Comparison of ENCODE assay signal across 8 cellular contexts in the genomic region with DNA sequence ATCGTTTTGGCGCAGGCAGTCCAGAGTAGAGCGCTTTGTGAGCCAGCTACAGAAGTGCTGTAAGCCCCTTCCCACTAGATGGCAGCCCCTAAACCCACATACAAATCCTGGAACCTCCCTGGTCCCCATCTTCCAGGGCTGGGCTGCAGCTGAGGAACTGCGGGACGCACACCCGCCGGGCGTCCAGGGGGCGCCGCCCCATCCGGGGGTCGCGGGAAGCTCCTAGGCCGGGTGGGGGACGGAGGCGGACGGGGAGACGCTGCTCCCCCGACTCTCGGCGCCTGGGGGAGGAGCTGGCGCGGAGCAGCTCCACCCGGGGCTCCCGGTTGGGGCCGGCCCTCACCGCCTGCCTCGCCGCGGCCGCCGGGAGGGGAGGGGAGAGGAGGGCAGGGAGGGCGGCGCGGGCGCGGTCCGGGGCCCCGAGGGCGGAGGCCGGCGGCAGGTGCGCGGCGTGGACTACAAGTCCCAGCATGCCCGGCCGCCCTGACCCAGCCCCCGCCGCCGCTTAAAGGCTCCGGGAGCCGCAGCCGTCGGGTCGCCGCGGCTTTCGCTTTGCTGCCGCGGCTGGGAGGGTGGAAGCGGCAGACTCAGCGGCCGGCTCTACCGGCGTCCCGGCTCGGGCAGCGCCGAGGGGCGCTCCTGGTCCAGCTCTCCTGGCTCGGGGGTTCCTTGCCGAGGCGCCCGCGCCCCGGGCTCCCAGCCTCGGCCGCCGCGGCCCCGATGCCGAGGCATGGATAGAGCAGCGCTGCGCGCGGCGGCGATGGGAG. TPM values are rescaled to one million over a fixed set of nuclear protein-coding genes. Genes with fewer than 3 reads are reported as not detected.
DNase-seq lines count a peak whose midpoint lies in the region; ATAC-seq and TF ChIP-seq lines count a peak whose summit lies in the region.

TSS of gene KSR1 (plus strand) at position 535 of the 767 bp plus-strand sequence. CDS start at position 731, 196 bp downstream.

- DNase-seq in NCI-H2029 (lab: John Stamatoyannopoulos, UW) (peak; percentile 58), NCI-H2029 treated with DMSO at 0.1 percent for 48 hours (lab: John Stamatoyannopoulos, UW) (no peak), NCI-H2196 treated with DMSO at 0.1 percent for 48 hours (lab: John Stamatoyannopoulos, UW; ENCODE audit: unreplicated experiment) (peak; percentile 15), kidney epithelial cell (ENCODE audit: low read depth) (no peak)
- peak; percentile 52 to 64 for DNase-seq in central memory CD8-positive, alpha-beta T cell (ENCODE audit: low spot score in 2 of 2)
- peak; percentile 91 for DNase-seq in stimulated activated CD4-positive, alpha-beta T cell treated with anti-CD3 and anti-CD28 coated beads, Interleukin-15, amount 100 ng/mL, for 24 hours

- no peaks in the 10 kb centered on the region for H3K27me3 Mint-ChIP-seq in central memory CD8-positive, alpha-beta T cell

- peak within 1 kb of the TSS; percentile 88 for H3K27ac Mint-ChIP-seq in central memory CD8-positive, alpha-beta T cell (ENCODE audit: low read depth)

- H3K27me3 ChIP-seq in kidney epithelial cell (ENCODE audit: control insufficient read depth, insufficient read depth, low read length): no peaks in the 10 kb centered on the region

- H3K9me3 Mint-ChIP-seq in central memory CD8-positive, alpha-beta T cell: no peaks in the 10 kb centered on the region

- peaks cover 17% of the 10 kb centered on the region for H3K4me1 Mint-ChIP-seq in central memory CD8-positive, alpha-beta T cell

- peak within 1 kb of the TSS; percentile 53 for H3K4me3 ChIP-seq in kidney epithelial cell (ENCODE audit: low read depth, low read length)

- ATAC-seq in HG02973 (IDR thresholded peaks at IDR 0.05; ENCODE audit: unreplicated experiment): peak; percentile 86
- peak; percentile 96 to 97 for ATAC-seq in activated CD4-positive, CD25-positive, alpha-beta regulatory T cell treated with anti-CD3 and anti-CD28 coated beads, Interleukin-2, amount 50 U/mL, for 24 hours
- ATAC-seq in central memory CD8-positive, alpha-beta T cell (replicated peaks; ENCODE audit: extremely low read depth, poor library complexity, severe bottlenecking): peak; percentile 91

- no peaks in the 10 kb centered on the region for H3K36me3 ChIP-seq in kidney epithelial cell (ENCODE audit: control insufficient read depth, insufficient read depth, low read length)

- TF ChIP-seq CTCF in kidney epithelial cell (IDR thresholded peaks at IDR 0.05; ENCODE audit: insufficient read depth, low read length, poor library complexity, severe bottlenecking): peak; percentile 57

- H3K36me3 Mint-ChIP-seq in central memory CD8-positive, alpha-beta T cell (ENCODE audit: insufficient read depth): peaks cover 3% of the 10 kb centered on the region

- peak within 1 kb of the TSS; percentile 97 for H3K4me3 Mint-ChIP-seq in central memory CD8-positive, alpha-beta T cell

RNA-seq across cellular contexts. Expression of gene KSR1, which starts in this region (rescaled TPM):
- 11.2 and 14.9 TPM in 2 replicates for total RNA-seq in kidney epithelial cell

Comparison
In these comparisons a context has a peak if more than half of its experiments do, and no peak if none do; other contexts are left out.
1. DNase-seq: peak in NCI-H2029 (single experiment), NCI-H2196 treated with DMSO at 0.1 percent for 48 hours (single experiment), central memory CD8-positive, alpha-beta T cell (2 of 2) and stimulated activated CD4-positive, alpha-beta T cell treated with anti-CD3 and anti-CD28 coated beads, Interleukin-15, amount 100 ng/mL, for 24 hours (single experiment); none in NCI-H2029 treated with DMSO at 0.1 percent for 48 hours (single experiment) and kidney epithelial cell (single experiment).
2. Peak in every context shown above with its lines, with median percentiles within 50 percentile points of each other: ATAC-seq.